Comparison of ENCODE assay signal across 19 cellular contexts in the genomic region with DNA sequence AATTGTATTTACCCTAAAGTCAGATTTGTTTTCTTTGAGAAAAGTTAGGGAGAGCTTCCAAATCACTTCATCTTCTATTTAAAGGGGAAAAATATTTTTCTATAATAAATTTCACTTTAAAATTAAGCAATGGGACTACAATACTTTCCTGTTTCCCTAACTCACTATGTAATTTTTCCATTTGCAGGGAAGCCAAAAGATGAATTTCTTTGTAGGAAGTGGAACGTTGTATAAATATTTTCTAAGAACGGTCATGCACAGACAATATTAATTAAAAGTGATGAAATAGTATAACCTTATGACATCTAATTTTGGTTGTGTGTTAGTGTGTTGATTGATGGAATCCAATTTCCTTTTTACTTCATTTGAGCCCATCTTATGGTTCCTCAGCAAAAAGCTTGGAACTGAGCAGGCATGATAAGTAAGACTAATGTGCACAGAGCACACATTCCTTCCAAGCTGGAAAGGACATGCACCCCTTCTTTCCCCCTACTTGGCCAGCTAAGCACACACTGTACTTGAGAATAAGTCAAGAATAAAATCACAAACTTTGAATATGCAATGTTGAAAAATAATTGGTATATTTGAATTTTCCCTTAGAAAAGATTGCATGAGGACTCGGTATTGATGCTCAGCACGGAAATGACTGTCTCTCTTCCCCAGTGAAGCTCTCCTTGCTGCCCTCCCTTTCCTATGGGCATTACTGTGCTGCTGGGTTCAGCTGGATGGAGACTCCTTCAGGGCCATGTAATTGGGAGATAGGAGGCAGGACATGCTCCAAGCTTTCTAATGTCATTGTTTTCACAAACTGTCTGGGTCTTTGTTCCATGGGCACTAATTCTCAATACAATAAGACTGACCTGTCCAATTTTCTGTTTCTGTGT. TPM values are rescaled to one million over a fixed set of nuclear protein-coding genes. Genes with fewer than 3 reads are reported as not detected.
"Had no signal": no experiment of that assay in that cellular context is flagged by ENCODE, and none has a peak within 500 bp of the region (broad histone marks: within the 10 kb centered on the region; RNA-seq: fewer than 3 reads in every experiment).

No MANE protein-coding gene starts in this region.

- H3K4me1 ChIP-seq: right lobe of liver had no signal

- H3K27ac ChIP-seq: ovary, psoas muscle, right lobe of liver had no signal

- DNase-seq: activated CD4-positive, alpha-beta memory T cell treated with anti-CD3 and anti-CD28 coated beads for 36 hours; activated CD4-positive, alpha-beta T cell treated with anti-CD3 and anti-CD28 coated beads for 36 hours; activated naive CD8-positive, alpha-beta T cell treated with anti-CD3 and anti-CD28 coated beads, Interleukin-2, amount 10 ng/mL, durations not matched to agents 7 days and 5 days; activated T-cell treated with anti-CD3 and anti-CD28 coated beads for 4 hours; cerebellar nuclear complex; effector CD4-positive, alpha-beta T cell; mesenchymal stem cell; mucosa of descending colon; naive B cell; ovary; psoas muscle; right lobe of liver; small intestine; stimulated activated CD4-positive, alpha-beta T cell treated with anti-CD3 and anti-CD28 coated beads, Interleukin-4, amount 100 ng/mL, for 24 hours; SW 1271; T-helper 2 cell had no signal

- H3K9me3 ChIP-seq: mucosa of descending colon, ovary, psoas muscle, right lobe of liver had no signal

- H3K27me3 ChIP-seq: ovary, right lobe of liver had no signal

- ATAC-seq: activated CD4-positive, alpha-beta T cell treated with anti-CD3 and anti-CD28 coated beads for 36 hours; esophagus mucosa; left lobe of liver; mucosa of descending colon; psoas muscle; right lobe of liver had no signal

- H3K36me3 ChIP-seq: ovary, right lobe of liver had no signal

- H3K4me3 ChIP-seq: mucosa of descending colon, ovary, psoas muscle, right lobe of liver had no signal

RNA-seq across cellular contexts. Expression of gene PDLIM3, which starts 19.2 kb away (rescaled TPM):
- total RNA-seq: activated CD4-positive, alpha-beta memory T cell treated with anti-CD3 and anti-CD28 coated beads for 36 hours; activated CD4-positive, alpha-beta T cell treated with anti-CD3 and anti-CD28 coated beads for 36 hours; activated naive CD8-positive, alpha-beta T cell treated with anti-CD3 and anti-CD28 coated beads, Interleukin-2, amount 10 ng/mL, durations not matched to agents 7 days and 5 days; activated T-helper 1 cell treated with anti-CD3 and anti-CD28 coated beads, Interleukin-12 subunit alpha, Interleukin-12 subunit beta, Interleukin-2, Interleukin-4 antibody, amounts not matched to agents 30 ng/mL and 10 ng/mL and 1 ng/mL, durations not matched to agents 14 hours and 24 hours and 36 hours had no signal
